Comparison of ENCODE assay signal across 14 cellular contexts in genomic region chr18:60232541-60232940, GRCh38.
A peak's percentile ranks its signal among the peaks of the same experiment; 100 is the strongest.
DNase-seq lines count a peak whose midpoint lies in the region; ATAC-seq and TF ChIP-seq lines count a peak whose summit lies in the region.
"Had no signal": no experiment of that assay in that cellular context is flagged by ENCODE, and none has a peak within 500 bp of the region (broad histone marks: within the 10 kb centered on the region; RNA-seq: fewer than 3 reads in every experiment).

No MANE protein-coding gene starts in this region.

- TF ChIP-seq CTCF in Calu3 (IDR thresholded peaks at IDR 0.05; ENCODE audit: unreplicated experiment) (no peak), fibroblast of pulmonary artery (IDR thresholded peaks at IDR 0.05; ENCODE audit: low read length, missing control alignments) (no peak)

- no peaks in the 10 kb centered on the region for H3K9me3 Mint-ChIP-seq in Calu3 (ENCODE audit: low read depth, unreplicated experiment)
- H3K9me3 Mint-ChIP-seq: T-cell had no signal

- peaks cover 9% of the 10 kb centered on the region for H3K4me1 Mint-ChIP-seq in Calu3 (ENCODE audit: low read depth, unreplicated experiment)
- H3K4me1 Mint-ChIP-seq: T-cell had no signal

- intact Hi-C loops in Calu3 (cut with micrococcal nuclease; ENCODE audit: unreplicated experiment), result no loop called here

- H3K4me3 Mint-ChIP-seq in Calu3 (ENCODE audit: low read depth, unreplicated experiment), result no peak overlapping the region
- H3K4me3 Mint-ChIP-seq: T-cell had no signal

- DNase-seq in Calu3 (peak; percentile 3), HCEC 1CT (peak; percentile 12), OCI-M1 (lab: John Stamatoyannopoulos, UW) (peak; percentile 16), fibroblast of pulmonary artery (ENCODE audit: low read depth) (peak; percentile 50), NCI-H345 treated with DMSO at 0.1 percent for 48 hours (lab: John Stamatoyannopoulos, UW; ENCODE audit: unreplicated experiment) (no peak), SIG-M5 treated with dmso at 0.1 percent for 504 hours (lab: John Stamatoyannopoulos, UW; ENCODE audit: unreplicated experiment) (no peak), cerebellar nuclear complex (lab: John Stamatoyannopoulos, UW) (no peak)
- DNase-seq: adrenal gland, AML-193, posterior cingulate gyrus, T-cell had no signal

- no peak overlapping the region for H3K4me3 ChIP-seq in fibroblast of pulmonary artery (replicated peaks; ENCODE audit: low read depth, low read length)
- H3K4me3 ChIP-seq: adrenal gland, esophagus muscularis mucosa, lung had no signal

- no peaks in the 10 kb centered on the region for H3K27me3 Mint-ChIP-seq in Calu3 (ENCODE audit: unreplicated experiment)
- H3K27me3 Mint-ChIP-seq: T-cell had no signal

- BruUV-seq in Calu3 (replicated peaks; lab: Mats Ljungman, UMichigan), result no TSS peak

- H3K27ac Mint-ChIP-seq in Calu3 (ENCODE audit: unreplicated experiment), result no peak overlapping the region
- H3K27ac Mint-ChIP-seq: T-cell had no signal

- ATAC-seq in HG03521 (IDR thresholded peaks at IDR 0.05; ENCODE audit: unreplicated experiment), result no peak
- ATAC-seq: T-cell had no signal

- H3K36me3 Mint-ChIP-seq in Calu3 (ENCODE audit: insufficient read depth, unreplicated experiment), result no peaks in the 10 kb centered on the region
- H3K36me3 Mint-ChIP-seq: T-cell had no signal

- CTCF ChIA-PET in Calu3 (lab: Charles Lee), result no interaction called here

Comparison
In these comparisons a context has a peak if more than half of its experiments do, and no peak if none do; other contexts are left out.
1. DNase-seq: peak in Calu3 (single experiment), HCEC 1CT (single experiment), OCI-M1 (single experiment) and fibroblast of pulmonary artery (single experiment); none in NCI-H345 treated with DMSO at 0.1 percent for 48 hours (single experiment), SIG-M5 treated with dmso at 0.1 percent for 504 hours (single experiment) and cerebellar nuclear complex (0 of 2).